In the genomic region with DNA sequence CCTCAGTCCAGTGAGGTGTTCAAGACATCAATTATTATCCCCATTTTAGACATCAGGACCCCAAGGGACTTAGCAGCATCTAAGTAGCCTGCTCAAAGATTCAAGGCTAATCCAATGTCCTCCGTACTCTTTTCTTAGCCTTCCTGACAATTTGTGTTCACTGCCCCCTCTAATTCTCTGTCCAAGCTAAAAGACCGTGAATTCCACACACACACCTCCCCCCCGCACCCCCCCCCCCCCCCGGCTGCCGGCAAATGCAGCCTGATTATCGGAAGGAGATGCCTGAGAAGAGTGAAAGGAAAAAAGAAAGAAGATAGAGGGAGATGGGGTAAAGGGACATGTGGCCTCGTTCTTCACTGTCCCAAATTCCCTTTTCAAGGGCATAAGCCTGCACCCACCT, we compare ENCODE assay signal across 19 cellular contexts.
"Had no signal": no experiment of that assay in that cellular context is flagged by ENCODE, and none has a peak within 500 bp of the region (broad histone marks: within the 10 kb centered on the region; RNA-seq: fewer than 3 reads in every experiment).

No MANE protein-coding gene starts in this region.

- H3K9me3 ChIP-seq: ascending aorta, prostate gland, sigmoid colon, thyroid gland had no signal

- H3K4me3 ChIP-seq: ascending aorta, prostate gland, sigmoid colon, thyroid gland had no signal

- DNase-seq: activated CD4-positive, alpha-beta memory T cell treated with anti-CD3 and anti-CD28 coated beads, Interleukin-2, amount 10 ng/mL, durations not matched to agents 7 days and 5 days; activated CD4-positive, alpha-beta T cell treated with anti-CD3 and anti-CD28 coated beads for 36 hours; activated T-cell treated with anti-CD3 and anti-CD28 coated beads, Interleukin-2, amount 50 U/mL, for 72 hours; hippocampal formation; occipital lobe; sigmoid colon; stimulated activated CD4-positive, alpha-beta T cell treated with anti-CD3 and anti-CD28 coated beads, Interleukin-4, amount 100 ng/mL, for 1 hour; stimulated activated CD8-positive, alpha-beta memory T cell treated with anti-CD3 and anti-CD28 coated beads, Interleukin-4, amount 100 ng/mL, for 48 hours; stimulated activated naive CD8-positive, alpha-beta T cell treated with anti-CD3 and anti-CD28 coated beads, Interleukin-15, amount 100 ng/mL, for 72 hours; SW 1271; T-helper 9 cell; thyroid gland had no signal

- H3K36me3 Mint-ChIP-seq: natural killer cell treated with Interleukin-12 subunit alpha and Interleukin-12 subunit beta and Interleukin-15 and Interleukin-18, amount 100 ng/mL, for 72 hours had no signal

- H3K27ac ChIP-seq: ascending aorta, prostate gland, thyroid gland, VCaP had no signal

- H3K4me1 Mint-ChIP-seq: activated CD4-positive, alpha-beta memory T cell treated with anti-CD3 and anti-CD28 coated beads, Interleukin-2, amount 10 ng/mL, durations not matched to agents 7 days and 5 days had no signal

- H3K27me3 ChIP-seq: ascending aorta, thyroid gland had no signal

- H3K9me3 Mint-ChIP-seq: activated CD4-positive, alpha-beta memory T cell treated with anti-CD3 and anti-CD28 coated beads, Interleukin-2, amount 10 ng/mL, durations not matched to agents 7 days and 5 days; activated T-cell treated with anti-CD3 and anti-CD28 coated beads, Interleukin-2, amount 50 U/mL, for 72 hours; natural killer cell treated with Interleukin-12 subunit alpha and Interleukin-12 subunit beta and Interleukin-15 and Interleukin-18, amount 100 ng/mL, for 72 hours; stimulated activated naive CD8-positive, alpha-beta T cell treated with anti-CD3 and anti-CD28 coated beads, Interleukin-15, amount 100 ng/mL, for 72 hours had no signal

- FAIRE-seq: bronchial epithelial cell, frontal cortex, urothelium cell line had no signal

- H3K27ac Mint-ChIP-seq: activated CD4-positive, alpha-beta memory T cell treated with anti-CD3 and anti-CD28 coated beads, Interleukin-2, amount 10 ng/mL, durations not matched to agents 7 days and 5 days; activated CD4-positive, alpha-beta T cell treated with anti-CD3 and anti-CD28 coated beads for 36 hours; activated T-cell treated with anti-CD3 and anti-CD28 coated beads, Interleukin-2, amount 50 U/mL, for 72 hours; natural killer cell treated with Interleukin-12 subunit alpha and Interleukin-12 subunit beta and Interleukin-15 and Interleukin-18, amount 100 ng/mL, for 72 hours; stimulated activated naive CD8-positive, alpha-beta T cell treated with anti-CD3 and anti-CD28 coated beads, Interleukin-15, amount 100 ng/mL, for 72 hours had no signal

- H3K4me1 ChIP-seq: ascending aorta, prostate gland, sigmoid colon had no signal

- H3K36me3 ChIP-seq: ascending aorta, prostate gland, sigmoid colon, thyroid gland had no signal

- H3K4me3 Mint-ChIP-seq: activated CD4-positive, alpha-beta memory T cell treated with anti-CD3 and anti-CD28 coated beads, Interleukin-2, amount 10 ng/mL, durations not matched to agents 7 days and 5 days; activated CD4-positive, alpha-beta T cell treated with anti-CD3 and anti-CD28 coated beads for 36 hours; activated T-cell treated with anti-CD3 and anti-CD28 coated beads, Interleukin-2, amount 50 U/mL, for 72 hours; natural killer cell treated with Interleukin-12 subunit alpha and Interleukin-12 subunit beta and Interleukin-15 and Interleukin-18, amount 100 ng/mL, for 72 hours; stimulated activated naive CD8-positive, alpha-beta T cell treated with anti-CD3 and anti-CD28 coated beads, Interleukin-15, amount 100 ng/mL, for 72 hours had no signal

- ATAC-seq: activated CD4-positive, alpha-beta T cell treated with anti-CD3 and anti-CD28 coated beads for 36 hours; activated T-cell treated with anti-CD3 and anti-CD28 coated beads, Interleukin-2, amount 50 U/mL, for 72 hours; natural killer cell treated with Interleukin-12 subunit alpha and Interleukin-12 subunit beta and Interleukin-15 and Interleukin-18, amount 100 ng/mL, for 72 hours; stimulated activated naive CD8-positive, alpha-beta T cell treated with anti-CD3 and anti-CD28 coated beads, Interleukin-15, amount 100 ng/mL, for 72 hours had no signal
